Comparison of ENCODE assay signal across 27 cellular contexts in genomic region chr1:73452522-73452921, GRCh38.
DNase-seq lines count a peak whose midpoint lies in the region; ATAC-seq and TF ChIP-seq lines count a peak whose summit lies in the region.
"Had no signal": no experiment of that assay in that cellular context is flagged by ENCODE, and none has a peak within 500 bp of the region (broad histone marks: within the 10 kb centered on the region; RNA-seq: fewer than 3 reads in every experiment).

No MANE protein-coding gene starts in this region.

- POLR2A ChIA-PET in OCI-LY7 (lab: Charles Lee) = no interaction called here
- POLR2A ChIA-PET in activated CD4-positive, alpha-beta memory T cell treated with anti-CD3 and anti-CD28 coated beads for 36 hours (lab: Charles Lee) = no interaction called here

- peaks cover 4% of the 10 kb centered on the region for H3K9me3 Mint-ChIP-seq in neural crest cell
- H3K9me3 Mint-ChIP-seq in activated CD4-positive, alpha-beta memory T cell treated with anti-CD3 and anti-CD28 coated beads for 36 hours = peaks cover 9% of the 10 kb centered on the region

- H3K9me2 ChIP-seq in OCI-LY7 (ENCODE audit: insufficient read depth, low read length) = no peaks in the 10 kb centered on the region

- H3K27ac ChIP-seq in OCI-LY7 (ENCODE audit: low read depth, low read length, poor library complexity, severe bottlenecking) (no peak overlapping the region), psoas muscle (no peak overlapping the region)
- H3K27ac ChIP-seq: BLaER1, breast epithelium, coronary artery, right atrium auricular region, spleen, transverse colon had no signal

- H3K79me2 ChIP-seq in OCI-LY7 (ENCODE audit: insufficient read depth, low read depth, low read length) = no peaks in the 10 kb centered on the region

- H3K4me2 ChIP-seq in OCI-LY7 (ENCODE audit: low read length) = no peak overlapping the region
- H3K4me2 ChIP-seq: BLaER1 had no signal

- H3K4me1 ChIP-seq in OCI-LY7 (ENCODE audit: insufficient read depth, low read length, poor library complexity, severe bottlenecking) = no peaks in the 10 kb centered on the region
- no peaks in the 10 kb centered on the region for H3K4me1 ChIP-seq in psoas muscle
- H3K4me1 ChIP-seq: BLaER1, breast epithelium, right atrium auricular region, spleen, transverse colon had no signal

- H3K4me1 Mint-ChIP-seq in neural crest cell = no peaks in the 10 kb centered on the region
- no peaks in the 10 kb centered on the region for H3K4me1 Mint-ChIP-seq in activated CD4-positive, alpha-beta memory T cell treated with anti-CD3 and anti-CD28 coated beads for 36 hours (ENCODE audit: low read depth)
- H3K4me1 Mint-ChIP-seq: activated CD4-positive, alpha-beta T cell treated with anti-CD3 and anti-CD28 coated beads, Interleukin-2, amount 10 ng/mL, durations not matched to agents 7 days and 5 days; activated CD8-positive, alpha-beta memory T cell treated with anti-CD3 and anti-CD28 coated beads, Interleukin-2, amount 10 ng/mL, durations not matched to agents 7 days and 5 days; naive B cell; WTC11 had no signal

- ATAC-seq in HG02610 (IDR thresholded peaks at IDR 0.05; ENCODE audit: unreplicated experiment) (no peak), psoas muscle (no peak), HG03196 (IDR thresholded peaks at IDR 0.05; ENCODE audit: unreplicated experiment) (no peak)
- ATAC-seq: activated CD8-positive, alpha-beta memory T cell treated with anti-CD3 and anti-CD28 coated beads, Interleukin-2, amount 10 ng/mL, durations not matched to agents 7 days and 5 days; activated T-cell treated with anti-CD3 and anti-CD28 coated beads, Interleukin-2, amount 50 U/mL, for 72 hours; left ventricle myocardium superior; WTC11 had no signal

- no peaks in the 10 kb centered on the region for H4K20me1 ChIP-seq in OCI-LY7 (ENCODE audit: insufficient read depth, low read length)
- H4K20me1 ChIP-seq: BLaER1 had no signal

- H2AFZ ChIP-seq in OCI-LY7 (ENCODE audit: low read length) = no peak overlapping the region

- peak; percentile 26; the same call in 1 of the 2 replicates for TF ChIP-seq CTCF in OCI-LY7 (conservative IDR thresholded peaks at IDR 0.05; ENCODE audit: low read length)
- no peak for TF ChIP-seq CTCF in choroid plexus epithelial cell (conservative IDR thresholded peaks at IDR 0.05; ENCODE audit: low read depth, low read length)
- TF ChIP-seq CTCF in neural crest cell (conservative IDR thresholded peaks at IDR 0.05) = peak; percentile 34
- no peak for TF ChIP-seq CTCF in psoas muscle (IDR thresholded peaks at IDR 0.05)

- H3K9me3 ChIP-seq in OCI-LY7 (ENCODE audit: low read length) (no peaks in the 10 kb centered on the region), psoas muscle (no peaks in the 10 kb centered on the region)
- H3K9me3 ChIP-seq: BLaER1, breast epithelium, right atrium auricular region, transverse colon had no signal

- H3K27me3 Mint-ChIP-seq in neural crest cell (ENCODE audit: low read depth) = no peaks in the 10 kb centered on the region
- H3K27me3 Mint-ChIP-seq in activated CD4-positive, alpha-beta memory T cell treated with anti-CD3 and anti-CD28 coated beads for 36 hours = no peaks in the 10 kb centered on the region
- H3K27me3 Mint-ChIP-seq: activated CD4-positive, alpha-beta T cell treated with anti-CD3 and anti-CD28 coated beads, Interleukin-2, amount 10 ng/mL, durations not matched to agents 7 days and 5 days; activated CD8-positive, alpha-beta memory T cell treated with anti-CD3 and anti-CD28 coated beads, Interleukin-2, amount 10 ng/mL, durations not matched to agents 7 days and 5 days; naive B cell had no signal

- BruUV-seq in OCI-LY7 (replicated peaks; lab: Mats Ljungman, UMichigan) = no TSS peak

- no peaks in the 10 kb centered on the region for H3K36me3 ChIP-seq in OCI-LY7 (ENCODE audit: insufficient read depth, low read length)
- no peaks in the 10 kb centered on the region for H3K36me3 ChIP-seq in psoas muscle (ENCODE audit: insufficient read depth in 1 of 2, low read depth in 1 of 2)
- H3K36me3 ChIP-seq: BLaER1, breast epithelium, right atrium auricular region, spleen, transverse colon had no signal

- CTCF ChIA-PET in OCI-LY7 (lab: Charles Lee; ENCODE audit: unreplicated experiment) = no interaction called here
- CTCF ChIA-PET in activated CD4-positive, alpha-beta memory T cell treated with anti-CD3 and anti-CD28 coated beads for 36 hours (lab: Charles Lee) = no interaction called here

- peak; percentile 5 for DNase-seq in D341Med (ENCODE audit: low spot score)
- DNase-seq in OCI-LY7 (ENCODE audit: low spot score) = no peak
- peak; percentile 0 for DNase-seq in choroid plexus epithelial cell (ENCODE audit: low read depth)
- DNase-seq in neural crest cell (ENCODE audit: low read depth, low spot score) = no peak
- DNase-seq in psoas muscle = no peak
- DNase-seq in activated CD4-positive, alpha-beta memory T cell treated with anti-CD3 and anti-CD28 coated beads for 36 hours = no peak
- DNase-seq: activated CD4-positive, alpha-beta T cell treated with anti-CD3 and anti-CD28 coated beads, Interleukin-2, amount 10 ng/mL, durations not matched to agents 7 days and 5 days; activated CD8-positive, alpha-beta memory T cell treated with anti-CD3 and anti-CD28 coated beads, Interleukin-2, amount 10 ng/mL, durations not matched to agents 7 days and 5 days; activated naive CD4-positive, alpha-beta T cell treated with Interleukin-2 at 50 U/mL for 16 hours; activated T-cell treated with anti-CD3 and anti-CD28 coated beads, Interleukin-2, amount 50 U/mL, for 72 hours; DMS79; KBM-7; left ventricle myocardium superior; naive B cell; NCI-H1417; NCI-H2029 treated with DMSO at 0.1 percent for 48 hours; NCI-H226; NCI-H69; spleen; transverse colon had no signal

- 12 to 27% (median 22%) methylated on average over 2 of the region's 2 CpGs for WGBS in psoas muscle, 3 donors

- H3K27me3 ChIP-seq in psoas muscle (ENCODE audit: insufficient read depth in 3 of 3, low read length in 2 of 3) = no peaks in the 10 kb centered on the region
- H3K27me3 ChIP-seq: BLaER1, breast epithelium, right atrium auricular region, spleen, transverse colon had no signal

- no peaks in the 10 kb centered on the region for H3K36me3 Mint-ChIP-seq in neural crest cell (ENCODE audit: low read depth)
- H3K36me3 Mint-ChIP-seq in activated CD4-positive, alpha-beta memory T cell treated with anti-CD3 and anti-CD28 coated beads for 36 hours = no peaks in the 10 kb centered on the region
- H3K36me3 Mint-ChIP-seq: activated CD8-positive, alpha-beta memory T cell treated with anti-CD3 and anti-CD28 coated beads, Interleukin-2, amount 10 ng/mL, durations not matched to agents 7 days and 5 days; naive B cell; WTC11 had no signal

- intact Hi-C loops in OCI-LY7 (cut with micrococcal nuclease; ENCODE audit: unreplicated experiment) = no loop called here
- intact Hi-C loops in psoas muscle (cut with DNase I) = no loop called here
- intact Hi-C loops in activated CD4-positive, alpha-beta memory T cell treated with anti-CD3 and anti-CD28 coated beads for 36 hours (cut with micrococcal nuclease) = no loop called here

- no peak overlapping the region for H3K27ac Mint-ChIP-seq in neural crest cell (ENCODE audit: unreplicated experiment)
- no peak overlapping the region for H3K27ac Mint-ChIP-seq in activated CD4-positive, alpha-beta memory T cell treated with anti-CD3 and anti-CD28 coated beads for 36 hours
- H3K27ac Mint-ChIP-seq: activated CD4-positive, alpha-beta T cell treated with anti-CD3 and anti-CD28 coated beads, Interleukin-2, amount 10 ng/mL, durations not matched to agents 7 days and 5 days; activated CD8-positive, alpha-beta memory T cell treated with anti-CD3 and anti-CD28 coated beads, Interleukin-2, amount 10 ng/mL, durations not matched to agents 7 days and 5 days; activated T-cell treated with anti-CD3 and anti-CD28 coated beads, Interleukin-2, amount 50 U/mL, for 72 hours; WTC11 had no signal

- no peak overlapping the region for H3K4me3 Mint-ChIP-seq in neural crest cell
- no peak overlapping the region for H3K4me3 Mint-ChIP-seq in activated CD4-positive, alpha-beta memory T cell treated with anti-CD3 and anti-CD28 coated beads for 36 hours
- H3K4me3 Mint-ChIP-seq: activated CD4-positive, alpha-beta T cell treated with anti-CD3 and anti-CD28 coated beads, Interleukin-2, amount 10 ng/mL, durations not matched to agents 7 days and 5 days; activated CD8-positive, alpha-beta memory T cell treated with anti-CD3 and anti-CD28 coated beads, Interleukin-2, amount 10 ng/mL, durations not matched to agents 7 days and 5 days; activated T-cell treated with anti-CD3 and anti-CD28 coated beads, Interleukin-2, amount 50 U/mL, for 72 hours; naive B cell; WTC11 had no signal

- no peak overlapping the region for H3K4me3 ChIP-seq in OCI-LY7 (ENCODE audit: low read depth, low read length, poor library complexity, severe bottlenecking)
- no peak overlapping the region for H3K4me3 ChIP-seq in choroid plexus epithelial cell (ENCODE audit: low read depth, low read length)
- no peak overlapping the region for H3K4me3 ChIP-seq in psoas muscle
- H3K4me3 ChIP-seq: BLaER1, breast epithelium, coronary artery, right atrium auricular region, spleen, transverse colon had no signal

Comparison
In these comparisons a context has a peak if more than half of its experiments do, and no peak if none do; other contexts are left out.
1. DNase-seq: peak in D341Med (single experiment) and choroid plexus epithelial cell (single experiment); none in OCI-LY7 (single experiment), neural crest cell (single experiment), psoas muscle (0 of 2) and activated CD4-positive, alpha-beta memory T cell treated with anti-CD3 and anti-CD28 coated beads for 36 hours (single experiment).
2. CTCF ChIP-seq: peak in OCI-LY7 (single experiment) and neural crest cell (single experiment); none in choroid plexus epithelial cell (single experiment) and psoas muscle (single experiment).